ENCODE assay signal across 13 cellular contexts in genomic region chr11:40168461-40168860, GRCh38.
A peak's percentile ranks its signal among the peaks of the same experiment; 100 is the strongest.
DNase-seq lines count a peak whose midpoint lies in the region; ATAC-seq and TF ChIP-seq lines count a peak whose summit lies in the region.
"Had no signal": no experiment of that assay in that cellular context is flagged by ENCODE, and none has a peak within 500 bp of the region (broad histone marks: within the 10 kb centered on the region; RNA-seq: fewer than 3 reads in every experiment).

No MANE protein-coding gene starts in this region.

- no peaks in the 10 kb centered on the region for H3K79me2 ChIP-seq in SK-N-SH (ENCODE audit: insufficient read depth)

- no peaks in the 10 kb centered on the region for H4K20me1 ChIP-seq in SK-N-SH (ENCODE audit: insufficient read depth)

- no peak for TF ChIP-seq EP300 in SK-N-SH (IDR thresholded peaks at IDR 0.05; ENCODE audit: borderline replicate concordance in 1 of 2, low read depth in 1 of 2, low read length in 1 of 2)

- no peaks in the 10 kb centered on the region for H3K9me2 ChIP-seq in SK-N-SH

- H3K9me3 ChIP-seq in SK-N-SH: no peaks in the 10 kb centered on the region
- no peaks in the 10 kb centered on the region for H3K9me3 ChIP-seq in Caco-2
- H3K9me3 ChIP-seq: BE2C had no signal

- peaks cover 16% of the 10 kb centered on the region for H3K9me3 Mint-ChIP-seq in Caco-2 (ENCODE audit: unreplicated experiment)

- no peaks in the 10 kb centered on the region for H3K27me3 Mint-ChIP-seq in Caco-2 (ENCODE audit: insufficient read depth, unreplicated experiment)

- no peak overlapping the region for H3K4me3 Mint-ChIP-seq in Caco-2 (ENCODE audit: unreplicated experiment)

- H3K4me1 ChIP-seq in SK-N-SH (ENCODE audit: control insufficient read depth in 1 of 2, insufficient read depth in 2 of 2, low read depth in 1 of 2, low read length in 1 of 2): peaks cover 0 to 3% of the 10 kb centered on the region in 2 experiments; a peak in 2 of 4 replicates
- no peaks in the 10 kb centered on the region; the same call in 1 of the 2 replicates for H3K4me1 ChIP-seq in Caco-2
- H3K4me1 ChIP-seq: BE2C, SJCRH30 had no signal

- H3K36me3 Mint-ChIP-seq in Caco-2 (ENCODE audit: insufficient read depth, unreplicated experiment): no peaks in the 10 kb centered on the region

- no peak overlapping the region for H3K27ac Mint-ChIP-seq in Caco-2 (ENCODE audit: unreplicated experiment)

- no peak for TF ChIP-seq CTCF in SK-N-SH (IDR thresholded peaks at IDR 0.05)
- TF ChIP-seq CTCF in Caco-2 (IDR thresholded peaks at IDR 0.05; ENCODE audit: insufficient read depth in 1 of 2, low read depth in 1 of 2, low read length in 1 of 2, severe bottlenecking in 1 of 2, unreplicated experiment in 1 of 2): no peak

- POLR2A ChIA-PET in SK-N-SH (lab: Yijun Ruan, JAX) (no interaction called here), Caco-2 (lab: Charles Lee) (no interaction called here)

- H3K36me3 ChIP-seq in SK-N-SH (replicated peaks in 1 of 2; ENCODE audit: control insufficient read depth in 1 of 2, insufficient read depth in 2 of 2, low read length in 1 of 2) (no peaks in the 10 kb centered on the region), Caco-2 (ENCODE audit: control insufficient read depth, insufficient read depth, low read length) (no peaks in the 10 kb centered on the region)
- H3K36me3 ChIP-seq: BE2C, SJCRH30 had no signal

- H3K4me1 Mint-ChIP-seq in Caco-2 (ENCODE audit: low read depth, unreplicated experiment): peaks cover 7% of the 10 kb centered on the region

- no TSS peak for BruUV-seq in Caco-2 (replicated peaks; lab: Mats Ljungman, UMichigan)

- H3K27ac ChIP-seq in SK-N-SH (ENCODE audit: low read depth in 2 of 2, low read length in 1 of 2): no peak overlapping the region
- H3K27ac ChIP-seq: SJCRH30 had no signal

- ATAC-seq in GM18909 (IDR thresholded peaks at IDR 0.05; ENCODE audit: poor library complexity, unreplicated experiment) (peak; percentile 95), GM21723 (IDR thresholded peaks at IDR 0.05; ENCODE audit: unreplicated experiment) (peak; percentile 62), HG03342 (IDR thresholded peaks at IDR 0.05; ENCODE audit: unreplicated experiment) (peak; percentile 89)

- CTCF ChIA-PET in SK-N-SH (lab: Yijun Ruan, JAX) (interaction anchor here (0.7 to 2.0 kb wide), 3 partner anchors 10 to 125 kb away, joined by 3 to 5 read pairs (median 4); no protein-coding TSS in a partner anchor), Caco-2 (lab: Charles Lee) (no interaction called here)

- no peak overlapping the region for H2AFZ ChIP-seq in SK-N-SH (ENCODE audit: low read depth)

- H3K4me2 ChIP-seq in SK-N-SH: no peak overlapping the region

- H3K4me3 ChIP-seq in SK-N-SH (ENCODE audit: low read depth in 2 of 2, low read length in 1 of 2): no peak overlapping the region
- no peak overlapping the region for H3K4me3 ChIP-seq in Caco-2 (ENCODE audit: low read depth, low read length)
- H3K4me3 ChIP-seq: SJCRH30 had no signal

- H3K9ac ChIP-seq in SK-N-SH: no peak overlapping the region

- intact Hi-C loops in Caco-2 (cut with micrococcal nuclease; ENCODE audit: unreplicated experiment): no loop called here

- H3K27me3 ChIP-seq in SK-N-SH (ENCODE audit: insufficient read depth) (no peaks in the 10 kb centered on the region), Caco-2 (replicated peaks; ENCODE audit: control insufficient read depth, insufficient read depth, low read length) (no peaks in the 10 kb centered on the region)
- H3K27me3 ChIP-seq: BE2C, SJCRH30 had no signal

- TF ChIP-seq RAD21 in SK-N-SH (IDR thresholded peaks at IDR 0.05; ENCODE audit: low read length): no peak

- peak; percentile 21 for DNase-seq in kidney tubule cell (ENCODE audit: low spot score)
- DNase-seq in middle frontal gyrus (ENCODE audit: extremely low spot score, low spot score): no peak
- DNase-seq in SK-N-SH: no peak
- DNase-seq in Caco-2: no peak
- DNase-seq in activated naive CD4-positive, alpha-beta T cell treated with Interleukin-2 at 50 U/mL for 16 hours: no peak
- DNase-seq: activated CD4-positive, CD25-positive, alpha-beta regulatory T cell; activated T-cell treated with anti-CD3 and anti-CD28 coated beads, Interleukin-2, amount 50 U/mL, for 48 hours; BE2C; NCI-H524 treated with DMSO at 0.1 percent for 48 hours; SJCRH30 had no signal

- H3F3A ChIP-seq in SK-N-SH (replicated peaks; ENCODE audit: insufficient read depth): no peaks in the 10 kb centered on the region

TF ChIP-seq in SK-N-SH, 30 proteins besides CTCF, POLR2A, EP300 and RAD21 (continues in another document):
- TF ChIP-seq TCF12 (IDR thresholded peaks at IDR 0.05): no peak
- no peak for TF ChIP-seq MXI1 (IDR thresholded peaks at IDR 0.05; ENCODE audit: low read depth, low read length)
- no peak for TF ChIP-seq IRF3 (IDR thresholded peaks at IDR 0.05; ENCODE audit: low read depth, low read length)
- TF ChIP-seq NFIC (IDR thresholded peaks at IDR 0.05; ENCODE audit: borderline replicate concordance): no peak
- no peak for TF ChIP-seq MAX (IDR thresholded peaks at IDR 0.05; ENCODE audit: low read depth)
- no peak for TF ChIP-seq ZBTB33 (IDR thresholded peaks at IDR 0.05; ENCODE audit: borderline replicate concordance, low read depth)
- no peak for TF ChIP-seq TAF1 (IDR thresholded peaks at IDR 0.05; ENCODE audit: borderline replicate concordance, low read depth, low read length)
- TF ChIP-seq USF2 (IDR thresholded peaks at IDR 0.05; ENCODE audit: borderline replicate concordance, low read depth, low read length): no peak
- no peak for TF ChIP-seq FOSL2 (IDR thresholded peaks at IDR 0.05; ENCODE audit: borderline replicate concordance, low read depth)
- no peak for TF ChIP-seq JUND (IDR thresholded peaks at IDR 0.05)
- no peak for TF ChIP-seq REST (IDR thresholded peaks at IDR 0.05; ENCODE audit: low read depth, low read length)
- no peak for TF ChIP-seq SIN3A (IDR thresholded peaks at IDR 0.05; ENCODE audit: borderline replicate concordance, low read depth, low read length)
